12 cellular contexts compared by ENCODE assay signal in the genomic region with DNA sequence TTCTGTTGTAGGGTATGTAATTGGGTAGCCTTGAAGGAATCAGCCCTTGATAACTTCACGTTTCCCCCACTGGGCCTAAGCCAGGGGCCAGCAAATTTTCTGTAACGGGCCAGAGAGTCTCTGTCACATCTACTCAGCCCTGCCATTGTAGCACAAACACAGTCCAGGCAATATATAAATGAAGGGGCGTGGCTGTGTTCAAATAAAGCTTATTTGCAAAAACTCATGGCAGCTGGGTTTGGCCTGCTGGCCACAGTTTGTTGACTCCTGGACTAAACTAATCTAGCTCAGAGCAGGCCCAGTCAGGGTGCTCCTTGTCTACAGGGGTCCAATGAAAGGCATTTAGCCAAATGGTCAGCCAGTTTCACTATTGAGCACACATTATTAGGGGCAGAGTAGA.
A peak's percentile ranks its signal among the peaks of the same experiment; 100 is the strongest.
DNase-seq lines count a peak whose midpoint lies in the region; ATAC-seq lines count a peak whose summit lies in the region.
"Had no signal": no experiment of that assay in that cellular context is flagged by ENCODE, and none has a peak within 500 bp of the region (broad histone marks: within the 10 kb centered on the region; RNA-seq: fewer than 3 reads in every experiment).

No MANE protein-coding gene starts in this region.

- no peak for ATAC-seq in activated T-cell treated with anti-CD3 and anti-CD28 coated beads, Interleukin-2, amount 50 U/mL, for 72 hours (replicated peaks in 1 of 2)
- no peak for ATAC-seq in stimulated activated naive CD8-positive, alpha-beta T cell treated with anti-CD3 and anti-CD28 coated beads, Interleukin-15, amount 100 ng/mL, for 72 hours
- ATAC-seq in left lobe of liver (no peak), sciatic nerve (no peak), GM19023 (IDR thresholded peaks at IDR 0.05; ENCODE audit: unreplicated experiment) (no peak)
- ATAC-seq: K562 had no signal

- H3K36me3 Mint-ChIP-seq in activated T-cell treated with anti-CD3 and anti-CD28 coated beads, Interleukin-2, amount 50 U/mL, for 72 hours (ENCODE audit: insufficient read depth in 2 of 2) = peaks cover 0 to 2% of the 10 kb centered on the region in 2 donors

- H3K4me1 ChIP-seq in effector memory CD4-positive, alpha-beta T cell (ENCODE audit: control insufficient read depth, insufficient read depth, low read length, poor library complexity, severe bottlenecking) = peaks cover 75% of the 10 kb centered on the region

- H3K27me3 ChIP-seq in effector memory CD4-positive, alpha-beta T cell (replicated peaks; ENCODE audit: control insufficient read depth, insufficient read depth, low read length, poor library complexity, severe bottlenecking) = no peaks in the 10 kb centered on the region
- H3K27me3 ChIP-seq: adrenal gland had no signal

- H3K27me3 Mint-ChIP-seq in activated T-cell treated with anti-CD3 and anti-CD28 coated beads, Interleukin-2, amount 50 U/mL, for 72 hours (ENCODE audit: low read depth) = no peaks in the 10 kb centered on the region
- no peaks in the 10 kb centered on the region for H3K27me3 Mint-ChIP-seq in stimulated activated naive CD8-positive, alpha-beta T cell treated with anti-CD3 and anti-CD28 coated beads, Interleukin-15, amount 100 ng/mL, for 72 hours

- no peak for DNase-seq in activated T-cell treated with anti-CD3 and anti-CD28 coated beads, Interleukin-2, amount 50 U/mL, for 72 hours
- DNase-seq in activated T-cell treated with anti-CD3 and anti-CD28 coated beads for 4 hours (no peak), NCI-H774 (lab: John Stamatoyannopoulos, UW) (peak; percentile 66), left lobe of liver (ENCODE audit: low spot score) (no peak), sciatic nerve (ENCODE audit: low spot score) (no peak)
- no peak for DNase-seq in effector memory CD4-positive, alpha-beta T cell
- no peak for DNase-seq in stimulated activated naive CD8-positive, alpha-beta T cell treated with anti-CD3 and anti-CD28 coated beads, Interleukin-15, amount 100 ng/mL, for 72 hours
- DNase-seq: NCI-H524 treated with DMSO at 0.1 percent for 48 hours, T1000 had no signal

- H3K4me3 Mint-ChIP-seq in activated T-cell treated with anti-CD3 and anti-CD28 coated beads, Interleukin-2, amount 50 U/mL, for 72 hours = peak overlapping the region; percentile 66 to 91
- H3K4me3 Mint-ChIP-seq in stimulated activated naive CD8-positive, alpha-beta T cell treated with anti-CD3 and anti-CD28 coated beads, Interleukin-15, amount 100 ng/mL, for 72 hours = peak overlapping the region; percentile 81 to 92

- no peaks in the 10 kb centered on the region for H3K9me3 ChIP-seq in effector memory CD4-positive, alpha-beta T cell (ENCODE audit: control insufficient read depth, low read length)
- H3K9me3 ChIP-seq: adrenal gland had no signal

- intact Hi-C loops in sciatic nerve (cut with DNase I) = no loop called here

- peaks cover 100% of the 10 kb centered on the region for H3K4me1 Mint-ChIP-seq in activated T-cell treated with anti-CD3 and anti-CD28 coated beads, Interleukin-2, amount 50 U/mL, for 72 hours (ENCODE audit: low read depth)
- peaks cover 100% of the 10 kb centered on the region for H3K4me1 Mint-ChIP-seq in stimulated activated naive CD8-positive, alpha-beta T cell treated with anti-CD3 and anti-CD28 coated beads, Interleukin-15, amount 100 ng/mL, for 72 hours

- H3K9me3 Mint-ChIP-seq in activated T-cell treated with anti-CD3 and anti-CD28 coated beads, Interleukin-2, amount 50 U/mL, for 72 hours = no peaks in the 10 kb centered on the region
- no peaks in the 10 kb centered on the region for H3K9me3 Mint-ChIP-seq in stimulated activated naive CD8-positive, alpha-beta T cell treated with anti-CD3 and anti-CD28 coated beads, Interleukin-15, amount 100 ng/mL, for 72 hours

- H3K36me3 ChIP-seq in effector memory CD4-positive, alpha-beta T cell (ENCODE audit: control insufficient read depth, insufficient read depth, low read length) = no peaks in the 10 kb centered on the region
- H3K36me3 ChIP-seq: adrenal gland had no signal

- H3K27ac ChIP-seq in effector memory CD4-positive, alpha-beta T cell (ENCODE audit: insufficient read depth, low read length, poor library complexity, severe bottlenecking) = peak overlapping the region; percentile 73

- H3K27ac Mint-ChIP-seq in activated T-cell treated with anti-CD3 and anti-CD28 coated beads, Interleukin-2, amount 50 U/mL, for 72 hours = peak overlapping the region; percentile 97
- peak overlapping the region; percentile 93 to 99 for H3K27ac Mint-ChIP-seq in stimulated activated naive CD8-positive, alpha-beta T cell treated with anti-CD3 and anti-CD28 coated beads, Interleukin-15, amount 100 ng/mL, for 72 hours

- H3K4me3 ChIP-seq in effector memory CD4-positive, alpha-beta T cell (ENCODE audit: insufficient read depth, low read depth, low read length, poor library complexity, severe bottlenecking) = no peak overlapping the region
- H3K4me3 ChIP-seq: adrenal gland, K562 had no signal
